1 cellular context compared by ENCODE assay signal in the genomic region with DNA sequence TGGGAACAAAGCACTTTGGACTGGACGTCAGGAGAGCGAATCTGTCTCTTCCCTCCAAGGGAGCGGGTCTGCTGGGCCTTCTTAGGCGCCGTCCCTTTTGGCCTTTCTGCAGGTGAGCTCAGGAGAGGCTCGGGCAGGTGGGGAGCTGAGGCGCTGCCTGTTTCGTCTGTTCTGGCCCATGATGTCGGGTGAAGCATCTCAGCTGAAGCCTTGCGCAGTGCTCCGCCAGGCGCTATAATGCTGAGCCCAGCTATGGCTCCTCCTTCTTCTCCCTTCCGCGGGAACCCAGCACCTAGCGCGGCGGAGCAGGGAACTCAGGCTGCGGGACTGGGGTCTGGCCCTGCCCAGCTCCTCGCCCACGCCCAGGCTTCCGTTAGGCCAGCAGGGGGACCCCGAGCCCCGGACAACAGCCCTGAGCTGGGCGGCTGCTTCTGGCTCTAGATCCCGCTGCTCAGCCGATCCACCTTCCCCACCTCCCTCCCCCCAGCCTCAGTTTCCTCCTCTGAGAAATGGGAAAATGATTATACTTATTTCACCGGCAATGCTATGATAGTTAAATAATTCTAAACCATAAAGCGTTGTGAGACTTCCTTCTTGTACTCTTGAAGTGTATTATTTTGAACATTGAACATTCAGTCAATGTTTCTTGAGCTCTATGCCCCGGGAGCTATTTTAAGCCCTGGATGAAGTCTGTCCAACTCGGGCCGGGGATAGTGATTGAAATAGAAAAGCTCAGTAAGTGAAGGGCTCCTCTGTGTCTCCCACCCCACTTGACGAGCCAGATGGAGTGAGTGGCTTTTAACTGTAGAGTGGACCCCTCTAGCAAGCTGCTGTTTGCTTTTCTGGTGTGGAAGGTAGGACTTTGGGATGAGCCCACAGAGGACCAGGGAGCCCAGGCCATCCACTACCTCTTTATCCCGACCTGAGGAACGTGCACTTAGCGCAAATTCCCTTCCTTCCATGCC.
A peak's percentile ranks its signal among the peaks of the same experiment; 100 is the strongest.
TF ChIP-seq lines count a peak whose summit lies in the region.

No MANE protein-coding gene starts in this region.

TF ChIP-seq in HEK293, 187 proteins besides CTCF, POLR2A, EP300 and RAD21 (continued from another document):
- TF ChIP-seq, protein P1, sequence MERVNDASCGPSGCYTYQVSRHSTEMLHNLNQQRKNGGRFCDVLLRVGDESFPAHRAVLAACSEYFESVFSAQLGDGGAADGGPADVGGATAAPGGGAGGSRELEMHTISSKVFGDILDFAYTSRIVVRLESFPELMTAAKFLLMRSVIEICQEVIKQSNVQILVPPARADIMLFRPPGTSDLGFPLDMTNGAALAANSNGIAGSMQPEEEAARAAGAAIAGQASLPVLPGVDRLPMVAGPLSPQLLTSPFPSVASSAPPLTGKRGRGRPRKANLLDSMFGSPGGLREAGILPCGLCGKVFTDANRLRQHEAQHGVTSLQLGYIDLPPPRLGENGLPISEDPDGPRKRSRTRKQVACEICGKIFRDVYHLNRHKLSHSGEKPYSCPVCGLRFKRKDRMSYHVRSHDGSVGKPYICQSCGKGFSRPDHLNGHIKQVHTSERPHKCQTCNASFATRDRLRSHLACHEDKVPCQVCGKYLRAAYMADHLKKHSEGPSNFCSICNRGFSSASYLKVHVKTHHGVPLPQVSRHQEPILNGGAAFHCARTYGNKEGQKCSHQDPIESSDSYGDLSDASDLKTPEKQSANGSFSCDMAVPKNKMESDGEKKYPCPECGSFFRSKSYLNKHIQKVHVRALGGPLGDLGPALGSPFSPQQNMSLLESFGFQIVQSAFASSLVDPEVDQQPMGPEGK (tag by site-specific recombination; IDR thresholded peaks at IDR 0.05) = peak; percentile 60
- 0 out of 2 replicates have a peak, but pooled peaks have one; percentile 18 for TF ChIP-seq SP7 (tag by site-specific recombination; IDR thresholded peaks at IDR 0.05)
- TF ChIP-seq ZFHX2 (tag by site-specific recombination; conservative IDR thresholded peaks at IDR 0.05) = peak; percentile 87
- TF ChIP-seq ZNF341 (tag by site-specific recombination; IDR thresholded peaks at IDR 0.05; ENCODE audit: low read depth) = peak; percentile 97
- TF ChIP-seq ZEB2 (tag by site-specific recombination; IDR thresholded peaks at IDR 0.05) = no peak
- peak; percentile 69; the same call in 1 of the 2 replicates for TF ChIP-seq ZBTB17 (tag by site-specific recombination; IDR thresholded peaks at IDR 0.05)
- TF ChIP-seq, protein P2, sequence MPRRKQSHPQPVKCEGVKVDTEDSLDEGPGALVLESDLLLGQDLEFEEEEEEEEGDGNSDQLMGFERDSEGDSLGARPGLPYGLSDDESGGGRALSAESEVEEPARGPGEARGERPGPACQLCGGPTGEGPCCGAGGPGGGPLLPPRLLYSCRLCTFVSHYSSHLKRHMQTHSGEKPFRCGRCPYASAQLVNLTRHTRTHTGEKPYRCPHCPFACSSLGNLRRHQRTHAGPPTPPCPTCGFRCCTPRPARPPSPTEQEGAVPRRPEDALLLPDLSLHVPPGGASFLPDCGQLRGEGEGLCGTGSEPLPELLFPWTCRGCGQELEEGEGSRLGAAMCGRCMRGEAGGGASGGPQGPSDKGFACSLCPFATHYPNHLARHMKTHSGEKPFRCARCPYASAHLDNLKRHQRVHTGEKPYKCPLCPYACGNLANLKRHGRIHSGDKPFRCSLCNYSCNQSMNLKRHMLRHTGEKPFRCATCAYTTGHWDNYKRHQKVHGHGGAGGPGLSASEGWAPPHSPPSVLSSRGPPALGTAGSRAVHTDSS (tag by site-specific recombination; IDR thresholded peaks at IDR 0.05) = no peak
- TF ChIP-seq ZNF521 (tag by site-specific recombination; IDR thresholded peaks at IDR 0.05) = no peak
- peak; percentile 84 for TF ChIP-seq ZNF654 (tag by site-specific recombination; IDR thresholded peaks at IDR 0.05; ENCODE audit: low read depth)
- peak; percentile 74; the same call in 1 of the 2 replicates for TF ChIP-seq MZF1 (tag by site-specific recombination; IDR thresholded peaks at IDR 0.05; ENCODE audit: borderline replicate concordance)
- TF ChIP-seq ZNF561 (tag by site-specific recombination; IDR thresholded peaks at IDR 0.05; ENCODE audit: borderline replicate concordance) = 0 out of 2 replicates have a peak, but pooled peaks have one; percentile 61
- TF ChIP-seq, protein P3, sequence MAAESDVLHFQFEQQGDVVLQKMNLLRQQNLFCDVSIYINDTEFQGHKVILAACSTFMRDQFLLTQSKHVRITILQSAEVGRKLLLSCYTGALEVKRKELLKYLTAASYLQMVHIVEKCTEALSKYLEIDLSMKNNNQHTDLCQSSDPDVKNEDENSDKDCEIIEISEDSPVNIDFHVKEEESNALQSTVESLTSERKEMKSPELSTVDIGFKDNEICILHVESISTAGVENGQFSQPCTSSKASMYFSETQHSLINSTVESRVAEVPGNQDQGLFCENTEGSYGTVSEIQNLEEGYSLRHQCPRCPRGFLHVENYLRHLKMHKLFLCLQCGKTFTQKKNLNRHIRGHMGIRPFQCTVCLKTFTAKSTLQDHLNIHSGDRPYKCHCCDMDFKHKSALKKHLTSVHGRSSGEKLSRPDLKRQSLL (tag by site-specific recombination; IDR thresholded peaks at IDR 0.05) = peak; percentile 79
- peak; percentile 38; the same call in 1 of the 2 replicates for TF ChIP-seq ZNF335 (tag by site-specific recombination; conservative IDR thresholded peaks at IDR 0.05)
- TF ChIP-seq ZNF585B (tag by site-specific recombination; IDR thresholded peaks at IDR 0.05) = no peak
